ENCODE assay signal across 23 cellular contexts in the genomic region with DNA sequence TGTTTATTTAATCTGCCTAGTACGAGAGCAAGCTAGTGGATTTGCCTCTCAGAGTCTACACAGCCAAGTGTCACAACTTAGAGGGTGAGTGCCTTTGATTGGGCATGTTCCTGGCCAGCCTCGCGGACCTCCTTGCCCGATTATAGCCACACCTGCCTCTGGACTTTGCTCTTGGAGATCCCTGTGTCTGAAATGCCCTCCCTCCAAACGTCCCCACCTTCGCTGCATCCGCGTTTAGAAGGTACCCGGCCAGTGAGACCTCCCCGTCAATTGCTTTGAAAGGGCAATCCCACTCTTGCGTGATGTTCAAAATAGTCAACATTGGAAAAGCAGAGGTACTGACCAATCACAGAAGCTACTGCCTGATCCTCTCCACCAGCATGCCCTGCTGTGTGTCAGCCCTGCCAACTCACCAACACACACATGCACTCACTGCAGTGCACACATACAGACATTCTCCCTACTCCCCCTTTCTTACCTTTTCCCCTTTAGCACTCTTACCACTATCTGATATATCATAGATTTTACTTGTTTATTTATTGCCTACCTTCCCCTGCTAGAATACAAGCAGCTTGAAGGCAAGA. TPM values are rescaled to one million over a fixed set of nuclear protein-coding genes. Genes with fewer than 3 reads are reported as not detected.
"Had no signal": no experiment of that assay in that cellular context is flagged by ENCODE, and none has a peak within 500 bp of the region (broad histone marks: within the 10 kb centered on the region; RNA-seq: fewer than 3 reads in every experiment).

No MANE protein-coding gene starts in this region.

- FAIRE-seq: endothelial cell of umbilical vein, TTC549 had no signal

- H3K27ac Mint-ChIP-seq: activated naive CD8-positive, alpha-beta T cell treated with anti-CD3 and anti-CD28 coated beads, Interleukin-2, amount 50 U/mL, for 24 hours; stimulated activated naive B cell treated with anti-CD40 and anti-IgM and Interleukin-4, amounts not matched to agents 10 μg/mL and 1 μg/mL and 100 μg/mL, for 72 hours; type B pancreatic cell had no signal

- H3K4me1 ChIP-seq: left ventricle myocardium inferior had no signal

- H3K36me3 ChIP-seq: cardiac muscle cell, left ventricle myocardium inferior, sigmoid colon, WERI-Rb-1 had no signal

- H3K27ac ChIP-seq: cardiac muscle cell, left ventricle myocardium inferior, sigmoid colon, testis, WERI-Rb-1 had no signal

- H3K9me3 ChIP-seq: testis had no signal

- H3K36me3 Mint-ChIP-seq: type B pancreatic cell had no signal

- ATAC-seq: activated naive CD8-positive, alpha-beta T cell treated with anti-CD3 and anti-CD28 coated beads, Interleukin-2, amount 50 U/mL, for 24 hours; stimulated activated naive B cell treated with anti-CD40 and anti-IgM and Interleukin-4, amounts not matched to agents 10 μg/mL and 1 μg/mL and 100 μg/mL, for 72 hours had no signal

- H3K4me3 Mint-ChIP-seq: activated naive CD8-positive, alpha-beta T cell treated with anti-CD3 and anti-CD28 coated beads, Interleukin-2, amount 50 U/mL, for 24 hours; naive B cell; neural crest cell; stimulated activated naive B cell treated with anti-CD40 and anti-IgM and Interleukin-4, amounts not matched to agents 10 μg/mL and 1 μg/mL and 100 μg/mL, for 72 hours; type B pancreatic cell had no signal

- H3K4me3 ChIP-seq: cardiac muscle cell, left ventricle myocardium inferior, sigmoid colon, smooth muscle cell, testis had no signal

- DNase-seq: activated CD4-positive, alpha-beta T cell treated with anti-CD3 and anti-CD28 coated beads, Interleukin-2, amount 50 U/mL, for 1 hour; activated CD4-positive, CD25-positive, alpha-beta regulatory T cell treated with anti-CD3 and anti-CD28 coated beads, Interleukin-2, amount 50 U/mL, for 72 hours; activated effector memory CD4-positive, alpha-beta T cell treated with anti-CD3 and anti-CD28 coated beads, Interleukin-2, amount 50 U/mL, for 16 hours; activated naive CD4-positive, alpha-beta T cell treated with anti-CD3 and anti-CD28 coated beads, Interleukin-2, amount 50 U/mL, for 16 hours; activated naive CD8-positive, alpha-beta T cell treated with anti-CD3 and anti-CD28 coated beads, Interleukin-2, amount 50 U/mL, for 24 hours; activated T-cell treated with anti-CD3 and anti-CD28 coated beads for 4 hours; dermis blood vessel endothelial cell; effector memory CD4-positive, alpha-beta T cell; foreskin melanocyte; left ventricle myocardium inferior; naive B cell; sigmoid colon; stimulated activated CD4-positive, alpha-beta T cell treated with anti-CD3 and anti-CD28 coated beads, Interleukin-15, amount 100 ng/mL, for 24 hours; stimulated activated naive B cell treated with anti-CD40 and anti-IgM and Interleukin-4, amounts not matched to agents 10 μg/mL and 1 μg/mL and 100 μg/mL, for 72 hours; T-helper 1 cell; testis had no signal

RNA-seq across cellular contexts. Expression of gene SDK2, which starts 6.5 kb away (rescaled TPM):
- total RNA-seq: dermis blood vessel endothelial cell, endothelial cell of umbilical vein had no signal
